In genomic region chr12:107509421-107509820, GRCh38 we compare ENCODE assay signal across 34 cellular contexts.
"Had no signal": no experiment of that assay in that cellular context is flagged by ENCODE, and none has a peak within 500 bp of the region (broad histone marks: within the 10 kb centered on the region; RNA-seq: fewer than 3 reads in every experiment).

No MANE protein-coding gene starts in this region.

- H3K36me3 ChIP-seq: ascending aorta, cardiac muscle cell had no signal

- H3K27ac Mint-ChIP-seq: activated CD4-positive, alpha-beta memory T cell treated with anti-CD3 and anti-CD28 coated beads, Interleukin-2, amount 10 ng/mL, durations not matched to agents 7 days and 5 days; activated CD4-positive, alpha-beta T cell treated with anti-CD3 and anti-CD28 coated beads for 36 hours; activated CD4-positive, alpha-beta T cell treated with anti-CD3 and anti-CD28 coated beads, Interleukin-2, amount 10 ng/mL, durations not matched to agents 7 days and 5 days; activated CD8-positive, alpha-beta T cell treated with anti-CD3 and anti-CD28 coated beads, Interleukin-2, amount 10 ng/mL, durations not matched to agents 7 days and 5 days; activated naive CD4-positive, alpha-beta T cell treated with anti-CD3 and anti-CD28 coated beads, Interleukin-2, amount 10 ng/mL, durations not matched to agents 7 days and 5 days; activated naive CD4-positive, alpha-beta T cell treated with anti-CD3 and anti-CD28 coated beads, Interleukin-2, amount 50 U/mL, for 24 hours; activated naive CD8-positive, alpha-beta T cell; activated naive CD8-positive, alpha-beta T cell treated with anti-CD3 and anti-CD28 coated beads, Interleukin-2, amount 10 ng/mL, durations not matched to agents 7 days and 5 days; activated naive CD8-positive, alpha-beta T cell treated with anti-CD3 and anti-CD28 coated beads, Interleukin-2, amount 50 U/mL, for 24 hours; activated T-cell treated with anti-CD3 and anti-CD28 coated beads, Interleukin-2, amount 50 U/mL, for 24 hours; activated T-helper 2 cell treated with anti-CD3 and anti-CD28 coated beads, Interferon-gamma antibody, Interleukin-2, Interleukin-4, amounts not matched to agents 10 μg/mL and 5 μg/mL and 100 μg/mL, durations not matched to agents 14 hours and 24 hours and 36 hours; brain; T-helper 1 cell treated with Interleukin-12 subunit alpha and Interleukin-12 subunit beta and Interleukin-4 antibody, amounts not matched to agents 30 μg/mL and 1 μg/mL, for 36 hours; T-helper 2 cell treated with Interferon-gamma antibody and Interleukin-4, amounts not matched to agents 5 μg/mL and 100 μg/mL, for 36 hours had no signal

- H3K9me3 ChIP-seq: ascending aorta had no signal

- H3K4me1 Mint-ChIP-seq: activated CD4-positive, alpha-beta memory T cell treated with anti-CD3 and anti-CD28 coated beads, Interleukin-2, amount 10 ng/mL, durations not matched to agents 7 days and 5 days; activated CD4-positive, alpha-beta T cell treated with anti-CD3 and anti-CD28 coated beads for 36 hours; activated CD4-positive, alpha-beta T cell treated with anti-CD3 and anti-CD28 coated beads, Interleukin-2, amount 10 ng/mL, durations not matched to agents 7 days and 5 days; activated naive CD4-positive, alpha-beta T cell treated with anti-CD3 and anti-CD28 coated beads, Interleukin-2, amount 10 ng/mL, durations not matched to agents 7 days and 5 days; activated naive CD4-positive, alpha-beta T cell treated with anti-CD3 and anti-CD28 coated beads, Interleukin-2, amount 50 U/mL, for 24 hours; activated naive CD8-positive, alpha-beta T cell treated with anti-CD3 and anti-CD28 coated beads, Interleukin-2, amount 50 U/mL, for 24 hours had no signal

- H3K9me3 Mint-ChIP-seq: activated CD4-positive, alpha-beta memory T cell treated with anti-CD3 and anti-CD28 coated beads, Interleukin-2, amount 10 ng/mL, durations not matched to agents 7 days and 5 days; activated CD4-positive, alpha-beta T cell treated with anti-CD3 and anti-CD28 coated beads, Interleukin-2, amount 10 ng/mL, durations not matched to agents 7 days and 5 days; activated naive CD4-positive, alpha-beta T cell treated with anti-CD3 and anti-CD28 coated beads, Interleukin-2, amount 10 ng/mL, durations not matched to agents 7 days and 5 days; activated naive CD4-positive, alpha-beta T cell treated with anti-CD3 and anti-CD28 coated beads, Interleukin-2, amount 50 U/mL, for 24 hours; activated naive CD8-positive, alpha-beta T cell treated with anti-CD3 and anti-CD28 coated beads, Interleukin-2, amount 10 ng/mL, durations not matched to agents 7 days and 5 days; activated naive CD8-positive, alpha-beta T cell treated with anti-CD3 and anti-CD28 coated beads, Interleukin-2, amount 50 U/mL, for 24 hours; activated T-cell treated with anti-CD3 and anti-CD28 coated beads, Interleukin-2, amount 50 U/mL, for 24 hours; activated T-helper 2 cell treated with anti-CD3 and anti-CD28 coated beads, Interferon-gamma antibody, Interleukin-2, Interleukin-4, amounts not matched to agents 10 μg/mL and 5 μg/mL and 100 μg/mL, durations not matched to agents 14 hours and 24 hours and 36 hours; central memory CD8-positive, alpha-beta T cell; T-helper 2 cell treated with Interferon-gamma antibody and Interleukin-4, amounts not matched to agents 5 μg/mL and 100 μg/mL, for 36 hours had no signal

- H3K27me3 ChIP-seq: ascending aorta, cardiac muscle cell had no signal

- H3K4me3 Mint-ChIP-seq: activated CD4-positive, alpha-beta memory T cell treated with anti-CD3 and anti-CD28 coated beads, Interleukin-2, amount 10 ng/mL, durations not matched to agents 7 days and 5 days; activated CD4-positive, alpha-beta T cell treated with anti-CD3 and anti-CD28 coated beads for 36 hours; activated CD4-positive, alpha-beta T cell treated with anti-CD3 and anti-CD28 coated beads, Interleukin-2, amount 10 ng/mL, durations not matched to agents 7 days and 5 days; activated CD8-positive, alpha-beta T cell treated with anti-CD3 and anti-CD28 coated beads, Interleukin-2, amount 10 ng/mL, durations not matched to agents 7 days and 5 days; activated naive CD4-positive, alpha-beta T cell treated with anti-CD3 and anti-CD28 coated beads, Interleukin-2, amount 10 ng/mL, durations not matched to agents 7 days and 5 days; activated naive CD4-positive, alpha-beta T cell treated with anti-CD3 and anti-CD28 coated beads, Interleukin-2, amount 50 U/mL, for 24 hours; activated naive CD8-positive, alpha-beta T cell; activated naive CD8-positive, alpha-beta T cell treated with anti-CD3 and anti-CD28 coated beads, Interleukin-2, amount 10 ng/mL, durations not matched to agents 7 days and 5 days; activated naive CD8-positive, alpha-beta T cell treated with anti-CD3 and anti-CD28 coated beads, Interleukin-2, amount 50 U/mL, for 24 hours; activated T-cell treated with anti-CD3 and anti-CD28 coated beads, Interleukin-2, amount 50 U/mL, for 24 hours; brain; central memory CD8-positive, alpha-beta T cell; T-helper 1 cell treated with Interleukin-12 subunit alpha and Interleukin-12 subunit beta and Interleukin-4 antibody, amounts not matched to agents 30 μg/mL and 1 μg/mL, for 36 hours; T-helper 2 cell treated with Interferon-gamma antibody and Interleukin-4, amounts not matched to agents 5 μg/mL and 100 μg/mL, for 36 hours had no signal

- DNase-seq: activated CD4-positive, alpha-beta memory T cell treated with anti-CD3 and anti-CD28 coated beads, Interleukin-2, amount 10 ng/mL, durations not matched to agents 7 days and 5 days; activated CD4-positive, alpha-beta T cell treated with anti-CD3 and anti-CD28 coated beads for 1 hour; activated CD4-positive, alpha-beta T cell treated with anti-CD3 and anti-CD28 coated beads for 36 hours; activated CD4-positive, alpha-beta T cell treated with anti-CD3 and anti-CD28 coated beads for 48 hours; activated CD4-positive, alpha-beta T cell treated with anti-CD3 and anti-CD28 coated beads, Interleukin-2, amount 10 ng/mL, durations not matched to agents 7 days and 5 days; activated CD4-positive, alpha-beta T cell treated with anti-CD3 and anti-CD28 coated beads, Interleukin-2, amount 50 U/mL, for 48 hours; activated CD4-positive, CD25-positive, alpha-beta regulatory T cell; activated CD8-positive, alpha-beta memory T cell treated with anti-CD3 and anti-CD28 coated beads, Interleukin-2, amount 50 U/mL, for 4 hours; activated CD8-positive, alpha-beta T cell treated with anti-CD3 and anti-CD28 coated beads, Interleukin-2, amount 10 ng/mL, durations not matched to agents 7 days and 5 days; activated effector memory CD4-positive, alpha-beta T cell treated with Interleukin-2 at 50 U/mL for 16 hours; activated gamma-delta T cell; activated naive CD4-positive, alpha-beta T cell treated with anti-CD3 and anti-CD28 coated beads, Interleukin-2, amount 10 ng/mL, durations not matched to agents 7 days and 5 days; activated naive CD4-positive, alpha-beta T cell treated with Interleukin-2 at 50 U/mL for 16 hours; activated naive CD8-positive, alpha-beta T cell treated with anti-CD3 and anti-CD28 coated beads, Interleukin-2, amount 10 ng/mL, durations not matched to agents 7 days and 5 days; activated naive CD8-positive, alpha-beta T cell treated with anti-CD3 and anti-CD28 coated beads, Interleukin-2, amount 50 U/mL, for 24 hours; activated T-cell treated with anti-CD3 and anti-CD28 coated beads, Interleukin-2, amount 50 U/mL, for 24 hours; activated T-cell treated with anti-CD3 and anti-CD28 coated beads, Interleukin-2, amount 50 U/mL, for 48 hours; amygdala; anterior cingulate cortex; caudate nucleus; cerebellar nuclear complex; T-helper 1 cell; T-helper 2 cell; T-helper 9 cell had no signal

- H3K4me1 ChIP-seq: ascending aorta had no signal

- H3K4me3 ChIP-seq: ascending aorta, cardiac muscle cell had no signal

- H3K27me3 Mint-ChIP-seq: activated CD4-positive, alpha-beta memory T cell treated with anti-CD3 and anti-CD28 coated beads, Interleukin-2, amount 10 ng/mL, durations not matched to agents 7 days and 5 days; activated CD4-positive, alpha-beta T cell treated with anti-CD3 and anti-CD28 coated beads for 36 hours; activated CD4-positive, alpha-beta T cell treated with anti-CD3 and anti-CD28 coated beads, Interleukin-2, amount 10 ng/mL, durations not matched to agents 7 days and 5 days; activated naive CD4-positive, alpha-beta T cell treated with anti-CD3 and anti-CD28 coated beads, Interleukin-2, amount 10 ng/mL, durations not matched to agents 7 days and 5 days; activated naive CD4-positive, alpha-beta T cell treated with anti-CD3 and anti-CD28 coated beads, Interleukin-2, amount 50 U/mL, for 24 hours; activated naive CD8-positive, alpha-beta T cell; activated naive CD8-positive, alpha-beta T cell treated with anti-CD3 and anti-CD28 coated beads, Interleukin-2, amount 10 ng/mL, durations not matched to agents 7 days and 5 days; activated naive CD8-positive, alpha-beta T cell treated with anti-CD3 and anti-CD28 coated beads, Interleukin-2, amount 50 U/mL, for 24 hours; activated T-cell treated with anti-CD3 and anti-CD28 coated beads, Interleukin-2, amount 50 U/mL, for 24 hours had no signal

- H3K27ac ChIP-seq: ascending aorta, cardiac muscle cell, VCaP had no signal

- H3K36me3 Mint-ChIP-seq: activated naive CD4-positive, alpha-beta T cell treated with anti-CD3 and anti-CD28 coated beads, Interleukin-2, amount 10 ng/mL, durations not matched to agents 7 days and 5 days; activated naive CD4-positive, alpha-beta T cell treated with anti-CD3 and anti-CD28 coated beads, Interleukin-2, amount 50 U/mL, for 24 hours; brain had no signal
